In genomic region chr1:227318003-227318851, GRCh38 we compare ENCODE assay signal across 2 cellular contexts.
TF ChIP-seq lines count a peak whose summit lies in the region.

CDC42BPA (minus strand) TSS chr1:227318492; CDS start chr1:227317182, 1,310 bp downstream.

TF ChIP-seq in HCT116, 20 proteins besides CTCF, POLR2A, EP300 and RAD21:
- TF ChIP-seq POLR2AphosphoS5 (IDR thresholded peaks at IDR 0.05; ENCODE audit: low read depth, low read length) (peak; percentile 71), ZFX (IDR thresholded peaks at IDR 0.05) (peak; percentile 80), TCF7L2 (IDR thresholded peaks at IDR 0.05; ENCODE audit: borderline replicate concordance, extremely low read depth, insufficient read depth, insufficient read length) (no peak), YY1 (IDR thresholded peaks at IDR 0.05; ENCODE audit: extremely low read depth, insufficient replicate concordance, low read depth, low read length) (peak; percentile 94), EGR1 (IDR thresholded peaks at IDR 0.05; ENCODE audit: low read depth) (0 out of 2 replicates have a peak, but pooled peaks have one; percentile 30)
- TF ChIP-seq, protein P1, sequence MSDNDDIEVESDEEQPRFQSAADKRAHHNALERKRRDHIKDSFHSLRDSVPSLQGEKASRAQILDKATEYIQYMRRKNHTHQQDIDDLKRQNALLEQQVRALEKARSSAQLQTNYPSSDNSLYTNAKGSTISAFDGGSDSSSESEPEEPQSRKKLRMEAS (IDR thresholded peaks at IDR 0.05) = 0 out of 2 replicates have a peak, but pooled peaks have one; percentile 10

TF ChIP-seq in H1, 55 proteins besides CTCF, POLR2A, EP300 and RAD21:
- TF ChIP-seq KDM1A (IDR thresholded peaks at IDR 0.05; ENCODE audit: borderline replicate concordance, low read length) (no peak), CHD7 (IDR thresholded peaks at IDR 0.05; ENCODE audit: insufficient replicate concordance, low read length) (no peak), ATF2 (IDR thresholded peaks at IDR 0.05; ENCODE audit: low read length) (no peak), TAF1 (IDR thresholded peaks at IDR 0.05; ENCODE audit: low read depth, low read length) (peak; percentile 59), ASH2L (IDR thresholded peaks at IDR 0.05; ENCODE audit: low read length) (no peak), SP2 (IDR thresholded peaks at IDR 0.05; ENCODE audit: low read length) (no peak), RNF2 (IDR thresholded peaks at IDR 0.05; ENCODE audit: borderline replicate concordance, low read depth, low read length, missing control alignments, poor library complexity, severe bottlenecking) (no peak), KDM4A (IDR thresholded peaks at IDR 0.05; ENCODE audit: low read depth, low read length, severe bottlenecking) (peak; percentile 80), EGR1 (IDR thresholded peaks at IDR 0.05; ENCODE audit: borderline replicate concordance, low read depth, low read length) (no peak; the same call in 1 of the 2 replicates), JUN (IDR thresholded peaks at IDR 0.05; ENCODE audit: low read depth, low read length) (no peak), GTF2F1 (IDR thresholded peaks at IDR 0.05; ENCODE audit: borderline replicate concordance, low read depth, low read length) (0 out of 2 replicates have a peak, but pooled peaks have one; percentile 12), PHF8 (conservative IDR thresholded peaks at IDR 0.05; ENCODE audit: low read depth, low read length) (peak; percentile 66), RBBP5 (IDR thresholded peaks at IDR 0.05; ENCODE audit: borderline replicate concordance, low read depth, low read length) (peak; percentile 61; the same call in 1 of the 2 replicates), TCF12 (IDR thresholded peaks at IDR 0.05; ENCODE audit: low read depth, low read length) (no peak), SIN3A (conservative IDR thresholded peaks at IDR 0.05 in 1 of 2, IDR thresholded peaks at IDR 0.05 in 1 of 2; ENCODE audit: low read depth in 1 of 2, low read length in 2 of 2) (no peak; a peak in 1 of 4 replicates), TBP (IDR thresholded peaks at IDR 0.05; ENCODE audit: low read depth, low read length) (0 out of 2 replicates have a peak, but pooled peaks have one; percentile 32), SAP30 (IDR thresholded peaks at IDR 0.05; ENCODE audit: insufficient read depth, insufficient replicate concordance, low read length) (no peak), MAFK (IDR thresholded peaks at IDR 0.05; ENCODE audit: low read depth, low read length) (no peak), SRF (IDR thresholded peaks at IDR 0.05; ENCODE audit: low read depth, low read length) (no peak), YY1 (IDR thresholded peaks at IDR 0.05; ENCODE audit: low read depth, low read length) (peak; percentile 87), SUZ12 (IDR thresholded peaks at IDR 0.05; ENCODE audit: low read length) (no peak), TAF7 (optimal IDR thresholded peaks at IDR 0.05; ENCODE audit: borderline replicate concordance, low read depth, low read length) (no peak), TEAD4 (IDR thresholded peaks at IDR 0.05; ENCODE audit: low read depth, low read length) (peak; percentile 64; the same call in 1 of the 2 replicates), BACH1 (IDR thresholded peaks at IDR 0.05; ENCODE audit: low read length) (peak; percentile 40), CHD1 (IDR thresholded peaks at IDR 0.05; ENCODE audit: low read depth, low read length) (no peak), HDAC2 (IDR thresholded peaks at IDR 0.05; ENCODE audit: borderline replicate concordance in 1 of 2, low read depth in 2 of 2, low read length in 2 of 2) (no peak), CEBPB (IDR thresholded peaks at IDR 0.05; ENCODE audit: low read depth, low read length) (no peak), SP4 (IDR thresholded peaks at IDR 0.05; ENCODE audit: low read length) (no peak), POLR2AphosphoS5 (IDR thresholded peaks at IDR 0.05; ENCODE audit: low read depth, low read length) (no peak; the same call in none of the 2 replicates), BRCA1 (IDR thresholded peaks at IDR 0.05; ENCODE audit: low read depth, low read length) (no peak)
- TF ChIP-seq, protein P1 (IDR thresholded peaks at IDR 0.05) = peak; percentile 30; the same call in 1 of the 2 replicates
- TF ChIP-seq, protein P2, sequence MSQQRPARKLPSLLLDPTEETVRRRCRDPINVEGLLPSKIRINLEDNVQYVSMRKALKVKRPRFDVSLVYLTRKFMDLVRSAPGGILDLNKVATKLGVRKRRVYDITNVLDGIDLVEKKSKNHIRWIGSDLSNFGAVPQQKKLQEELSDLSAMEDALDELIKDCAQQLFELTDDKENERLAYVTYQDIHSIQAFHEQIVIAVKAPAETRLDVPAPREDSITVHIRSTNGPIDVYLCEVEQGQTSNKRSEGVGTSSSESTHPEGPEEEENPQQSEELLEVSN (IDR thresholded peaks at IDR 0.05) = no peak
TF ChIP-seq in H1: peak in this region for 10.
